13 cellular contexts compared by ENCODE assay signal in genomic region chr20:45012682-45013302, GRCh38. TPM values are rescaled to one million over a fixed set of nuclear protein-coding genes. Genes with fewer than 3 reads are reported as not detected.
A peak's percentile ranks its signal among the peaks of the same experiment; 100 is the strongest.
DNase-seq lines count a peak whose midpoint lies in the region; TF ChIP-seq lines count a peak whose summit lies in the region.
"Had no signal": no experiment of that assay in that cellular context is flagged by ENCODE, and none has a peak within 500 bp of the region (broad histone marks: within the 10 kb centered on the region; RNA-seq: fewer than 3 reads in every experiment).

No MANE protein-coding gene starts in this region.

- no peak overlapping the region for H3K4me3 Mint-ChIP-seq in glutamatergic neuron (ENCODE audit: unreplicated experiment)
- H3K4me3 Mint-ChIP-seq: activated naive CD8-positive, alpha-beta T cell treated with anti-CD3 and anti-CD28 coated beads, Interleukin-2, amount 10 ng/mL, durations not matched to agents 7 days and 5 days had no signal

- no peaks in the 10 kb centered on the region for H3K27me3 Mint-ChIP-seq in glutamatergic neuron (ENCODE audit: unreplicated experiment)
- H3K27me3 Mint-ChIP-seq: activated naive CD8-positive, alpha-beta T cell treated with anti-CD3 and anti-CD28 coated beads, Interleukin-2, amount 10 ng/mL, durations not matched to agents 7 days and 5 days had no signal

- H3K36me3 Mint-ChIP-seq in glutamatergic neuron (ENCODE audit: unreplicated experiment) = no peaks in the 10 kb centered on the region

- H3K4me1 Mint-ChIP-seq in glutamatergic neuron (ENCODE audit: low read depth, unreplicated experiment) = peaks cover 7% of the 10 kb centered on the region

- H3K27ac Mint-ChIP-seq in glutamatergic neuron (ENCODE audit: unreplicated experiment) = no peak overlapping the region
- H3K27ac Mint-ChIP-seq: activated naive CD8-positive, alpha-beta T cell treated with anti-CD3 and anti-CD28 coated beads, Interleukin-2, amount 10 ng/mL, durations not matched to agents 7 days and 5 days had no signal

- peaks cover 1% of the 10 kb centered on the region for H3K9me3 Mint-ChIP-seq in glutamatergic neuron (ENCODE audit: unreplicated experiment)
- H3K9me3 Mint-ChIP-seq: activated naive CD8-positive, alpha-beta T cell treated with anti-CD3 and anti-CD28 coated beads, Interleukin-2, amount 10 ng/mL, durations not matched to agents 7 days and 5 days had no signal

- DNase-seq in AG08396 (ENCODE audit: low spot score) = peak; percentile 31
- peak; percentile 77 for DNase-seq in HS-27A (ENCODE audit: low read depth)
- peak; percentile 66 for DNase-seq in amniotic epithelial cell (ENCODE audit: low read depth)
- peak; percentile 86 for DNase-seq in islet precursor cell
- DNase-seq in stimulated activated CD4-positive, alpha-beta T cell treated with anti-CD3 and anti-CD28 coated beads, Interleukin-4, amount 100 ng/mL, for 4 hours = no peak
- DNase-seq in NOMO-1 treated with dmso at 0.1 percent for 144 hours (lab: John Stamatoyannopoulos, UW; ENCODE audit: unreplicated experiment) = no peak
- DNase-seq in glutamatergic neuron = no peak
- DNase-seq in RKO (ENCODE audit: low spot score) = no peak
- DNase-seq: activated CD8-positive, alpha-beta memory T cell treated with anti-CD3 and anti-CD28 coated beads, Interleukin-2, amount 50 U/mL, for 48 hours; activated naive CD8-positive, alpha-beta T cell treated with anti-CD3 and anti-CD28 coated beads, Interleukin-2, amount 10 ng/mL, durations not matched to agents 7 days and 5 days; NCI-H2029; NCI-H69; Right ventricle myocardium superior had no signal

- no peak for TF ChIP-seq CTCF in glutamatergic neuron (IDR thresholded peaks at IDR 0.05; ENCODE audit: partially characterized antibody, unreplicated experiment)

RNA-seq across cellular contexts. Expression of gene STK4, which starts 46.5 kb away (rescaled TPM):
- total RNA-seq in glutamatergic neuron (ENCODE audit: unreplicated experiment) = 32.6 TPM

RNA-seq across cellular contexts. Expression of gene TOMM34, which starts 52.6 kb away (rescaled TPM):
- total RNA-seq in glutamatergic neuron (ENCODE audit: unreplicated experiment) = 10.8 TPM

Comparison
In these comparisons a context has a peak if more than half of its experiments do, and no peak if none do; other contexts are left out.
1. DNase-seq: peak in AG08396 (single experiment), HS-27A (single experiment), amniotic epithelial cell (single experiment) and islet precursor cell (single experiment); none in stimulated activated CD4-positive, alpha-beta T cell treated with anti-CD3 and anti-CD28 coated beads, Interleukin-4, amount 100 ng/mL, for 4 hours (0 of 2), NOMO-1 treated with dmso at 0.1 percent for 144 hours (single experiment), glutamatergic neuron (single experiment) and RKO (single experiment).